1 cellular context compared by ENCODE assay signal in genomic region chr17:36907407-36907806, GRCh38.
TF ChIP-seq lines count a peak whose summit lies in the region.

No MANE protein-coding gene starts in this region.

TF ChIP-seq in K562, 482 proteins besides CTCF, POLR2A, EP300 and RAD21 (continued from another document):
- TF ChIP-seq, protein P1, sequence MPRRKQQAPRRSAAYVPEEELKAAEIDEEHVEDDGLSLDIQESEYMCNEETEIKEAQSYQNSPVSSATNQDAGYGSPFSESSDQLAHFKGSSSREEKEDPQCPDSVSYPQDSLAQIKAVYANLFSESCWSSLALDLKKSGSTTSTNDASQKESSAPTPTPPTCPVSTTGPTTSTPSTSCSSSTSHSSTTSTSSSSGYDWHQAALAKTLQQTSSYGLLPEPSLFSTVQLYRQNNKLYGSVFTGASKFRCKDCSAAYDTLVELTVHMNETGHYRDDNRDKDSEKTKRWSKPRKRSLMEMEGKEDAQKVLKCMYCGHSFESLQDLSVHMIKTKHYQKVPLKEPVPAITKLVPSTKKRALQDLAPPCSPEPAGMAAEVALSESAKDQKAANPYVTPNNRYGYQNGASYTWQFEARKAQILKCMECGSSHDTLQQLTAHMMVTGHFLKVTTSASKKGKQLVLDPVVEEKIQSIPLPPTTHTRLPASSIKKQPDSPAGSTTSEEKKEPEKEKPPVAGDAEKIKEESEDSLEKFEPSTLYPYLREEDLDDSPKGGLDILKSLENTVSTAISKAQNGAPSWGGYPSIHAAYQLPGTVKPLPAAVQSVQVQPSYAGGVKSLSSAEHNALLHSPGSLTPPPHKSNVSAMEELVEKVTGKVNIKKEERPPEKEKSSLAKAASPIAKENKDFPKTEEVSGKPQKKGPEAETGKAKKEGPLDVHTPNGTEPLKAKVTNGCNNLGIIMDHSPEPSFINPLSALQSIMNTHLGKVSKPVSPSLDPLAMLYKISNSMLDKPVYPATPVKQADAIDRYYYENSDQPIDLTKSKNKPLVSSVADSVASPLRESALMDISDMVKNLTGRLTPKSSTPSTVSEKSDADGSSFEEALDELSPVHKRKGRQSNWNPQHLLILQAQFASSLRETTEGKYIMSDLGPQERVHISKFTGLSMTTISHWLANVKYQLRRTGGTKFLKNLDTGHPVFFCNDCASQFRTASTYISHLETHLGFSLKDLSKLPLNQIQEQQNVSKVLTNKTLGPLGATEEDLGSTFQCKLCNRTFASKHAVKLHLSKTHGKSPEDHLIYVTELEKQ (CRISPR knock-in tag; IDR thresholded peaks at IDR 0.05), result no peak
- TF ChIP-seq TAL1 (IDR thresholded peaks at IDR 0.05), result no peak
- no peak for TF ChIP-seq E2F3 (CRISPR knock-in tag; IDR thresholded peaks at IDR 0.05)
- no peak for TF ChIP-seq ZNF174 (CRISPR knock-in tag; IDR thresholded peaks at IDR 0.05)
- TF ChIP-seq ZNF551 (CRISPR knock-in tag; IDR thresholded peaks at IDR 0.05), result no peak
